In genomic region chr20:50112512-50113419, GRCh38 we compare ENCODE assay signal across 1 cellular context.
TF ChIP-seq lines count a peak whose summit lies in the region.

Gene UBE2V1, minus strand, starts transcription at chr20:50113150. Its CDS starts 22 bp downstream, at chr20:50113128.

TF ChIP-seq in HepG2, 621 proteins besides CTCF, POLR2A, EP300 and RAD21 (continued from another document and continues in another):
- TF ChIP-seq HNF1B (CRISPR knock-in tag; IDR thresholded peaks at IDR 0.05) (peak; percentile 88), ATF4 (CRISPR knock-in tag; IDR thresholded peaks at IDR 0.05) (peak in 1 of 2 experiments; percentile 60; a peak in 1 of 4 replicates), NFRKB (IDR thresholded peaks at IDR 0.05) (no peak), ZNF629 (CRISPR knock-in tag; conservative IDR thresholded peaks at IDR 0.05) (0 out of 2 replicates have a peak, but pooled peaks have one; percentile 20), GTF2F1 (IDR thresholded peaks at IDR 0.05; ENCODE audit: low read length) (no peak), IRF1 (CRISPR knock-in tag; IDR thresholded peaks at IDR 0.05; ENCODE audit: low read depth) (peak; percentile 82), ZNF556 (CRISPR knock-in tag; IDR thresholded peaks at IDR 0.05; ENCODE audit: borderline replicate concordance) (peak; percentile 80), ZNF746 (CRISPR knock-in tag; IDR thresholded peaks at IDR 0.05) (peak; percentile 43; the same call in 1 of the 2 replicates), FOXP1 (IDR thresholded peaks at IDR 0.05) (no peak), FOXP1 (CRISPR knock-in tag; IDR thresholded peaks at IDR 0.05) (no peak), ZNF800 (CRISPR knock-in tag; IDR thresholded peaks at IDR 0.05) (peak; percentile 71; the same call in 1 of the 2 replicates), ZNF777 (CRISPR knock-in tag; IDR thresholded peaks at IDR 0.05) (peak; percentile 69), ATF1 (CRISPR knock-in tag; IDR thresholded peaks at IDR 0.05) (no peak), ZNF605 (CRISPR knock-in tag; IDR thresholded peaks at IDR 0.05) (peak; percentile 80), ARNT (IDR thresholded peaks at IDR 0.05) (no peak), TAF15 (IDR thresholded peaks at IDR 0.05; ENCODE audit: low read depth, low read length, poor library complexity, severe bottlenecking) (peak; percentile 61), PRDM10 (CRISPR knock-in tag; IDR thresholded peaks at IDR 0.05; ENCODE audit: low read depth) (0 out of 2 replicates have a peak, but pooled peaks have one; percentile 36), FLYWCH1 (CRISPR knock-in tag; IDR thresholded peaks at IDR 0.05) (peak; percentile 66; the same call in 1 of the 2 replicates), ZNF598 (CRISPR knock-in tag; IDR thresholded peaks at IDR 0.05; ENCODE audit: borderline replicate concordance) (peak; percentile 91), ZBED4 (CRISPR knock-in tag; IDR thresholded peaks at IDR 0.05; ENCODE audit: borderline replicate concordance) (0 out of 2 replicates have a peak, but pooled peaks have one; percentile 45), ZNF34 (CRISPR knock-in tag; IDR thresholded peaks at IDR 0.05; ENCODE audit: borderline replicate concordance) (peak; percentile 91), MXD3 (CRISPR knock-in tag; IDR thresholded peaks at IDR 0.05) (peak; percentile 90), ZFP90 (CRISPR knock-in tag; IDR thresholded peaks at IDR 0.05; ENCODE audit: borderline replicate concordance) (peak; percentile 49; the same call in 1 of the 2 replicates), ZNF747 (CRISPR knock-in tag; IDR thresholded peaks at IDR 0.05; ENCODE audit: borderline replicate concordance) (peak; percentile 65), JUN (CRISPR knock-in tag; IDR thresholded peaks at IDR 0.05) (peak; percentile 53; the same call in 1 of the 2 replicates), MLXIP (CRISPR knock-in tag; IDR thresholded peaks at IDR 0.05; ENCODE audit: borderline replicate concordance) (no peak), GPN1 (CRISPR knock-in tag; IDR thresholded peaks at IDR 0.05; ENCODE audit: borderline replicate concordance) (no peak; the same call in 1 of the 2 replicates), ZMYM2 (CRISPR knock-in tag; IDR thresholded peaks at IDR 0.05) (no peak), RFX5 (IDR thresholded peaks at IDR 0.05; ENCODE audit: low read depth, low read length) (no peak), PTBP1 (IDR thresholded peaks at IDR 0.05; ENCODE audit: low read depth, low read length, poor library complexity, severe bottlenecking) (peak; percentile 62), ZEB1 (IDR thresholded peaks at IDR 0.05; ENCODE audit: insufficient replicate concordance, low read depth) (no peak), HNRNPH1 (optimal IDR thresholded peaks at IDR 0.05; ENCODE audit: low read depth, low read length) (peak; percentile 32), ZNF782 (CRISPR knock-in tag; IDR thresholded peaks at IDR 0.05; ENCODE audit: borderline replicate concordance) (peak; percentile 54), MED1 (CRISPR knock-in tag; IDR thresholded peaks at IDR 0.05) (peak; percentile 63), EZH2 (conservative IDR thresholded peaks at IDR 0.05; ENCODE audit: low read depth, low read length) (no peak), REXO4 (CRISPR knock-in tag; IDR thresholded peaks at IDR 0.05; ENCODE audit: borderline replicate concordance) (no peak), SSRP1 (CRISPR knock-in tag; IDR thresholded peaks at IDR 0.05) (0 out of 2 replicates have a peak, but pooled peaks have one; percentile 67), EEA1 (CRISPR knock-in tag; IDR thresholded peaks at IDR 0.05; ENCODE audit: borderline replicate concordance) (peak; percentile 97), ZFP1 (CRISPR knock-in tag; IDR thresholded peaks at IDR 0.05) (no peak), ZNF20 (CRISPR knock-in tag; IDR thresholded peaks at IDR 0.05) (no peak; the same call in 1 of the 2 replicates), DPF2 (CRISPR knock-in tag; IDR thresholded peaks at IDR 0.05; ENCODE audit: borderline replicate concordance, low read depth) (no peak), ZNF205 (CRISPR knock-in tag; IDR thresholded peaks at IDR 0.05) (peak; percentile 48; the same call in 1 of the 2 replicates), ZFP37 (CRISPR knock-in tag; IDR thresholded peaks at IDR 0.05; ENCODE audit: borderline replicate concordance) (peak; percentile 80), RCOR2 (CRISPR knock-in tag; IDR thresholded peaks at IDR 0.05) (no peak), HMGXB4 (CRISPR knock-in tag; IDR thresholded peaks at IDR 0.05; ENCODE audit: borderline replicate concordance in 1 of 2, low read depth in 1 of 2) (peak; percentile 88 to 93; a peak in 3 of 4 replicates), PAF1 (CRISPR knock-in tag; IDR thresholded peaks at IDR 0.05) (no peak)
